Comparison of ENCODE assay signal across 30 cellular contexts in the genomic region with DNA sequence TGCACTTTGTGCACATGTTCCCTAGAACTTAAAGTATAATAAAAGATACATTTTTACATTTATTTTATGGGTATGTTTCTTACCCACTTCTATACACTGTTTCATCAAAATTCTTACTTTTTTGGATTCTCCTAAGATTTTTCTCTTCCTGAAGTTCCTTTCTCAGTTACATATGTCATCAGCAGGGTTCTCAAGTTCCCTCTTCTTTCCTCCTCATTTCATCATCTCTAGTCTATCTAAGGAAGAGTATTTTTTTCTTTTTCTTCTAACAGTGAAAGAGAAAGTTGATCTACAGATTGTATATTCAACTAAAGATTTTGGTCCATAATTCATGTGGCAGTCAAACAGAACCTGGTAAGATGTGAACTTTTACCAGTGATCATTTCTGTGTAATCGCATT. TPM values are rescaled to one million over a fixed set of nuclear protein-coding genes. Genes with fewer than 3 reads are reported as not detected.
"Had no signal": no experiment of that assay in that cellular context is flagged by ENCODE, and none has a peak within 500 bp of the region (broad histone marks: within the 10 kb centered on the region; RNA-seq: fewer than 3 reads in every experiment).

No MANE protein-coding gene starts in this region.

- H3K27ac ChIP-seq: breast epithelium, KMS-11, RWPE1, SJCRH30, VCaP had no signal

- H3K9me3 Mint-ChIP-seq: activated CD4-positive, alpha-beta memory T cell treated with anti-CD3 and anti-CD28 coated beads, Interleukin-2, amount 10 ng/mL, durations not matched to agents 7 days and 5 days; activated naive CD4-positive, alpha-beta T cell treated with anti-CD3 and anti-CD28 coated beads for 36 hours; activated T-helper 17 cell treated with anti-CD3 and anti-CD28 coated beads, Interleukin-2, amount 50 U/mL, for 72 hours had no signal

- H3K27ac Mint-ChIP-seq: activated CD4-positive, alpha-beta memory T cell treated with anti-CD3 and anti-CD28 coated beads, Interleukin-2, amount 10 ng/mL, durations not matched to agents 7 days and 5 days; activated naive CD4-positive, alpha-beta T cell treated with anti-CD3 and anti-CD28 coated beads for 36 hours; activated naive CD8-positive, alpha-beta T cell; activated T-helper 17 cell treated with anti-CD3 and anti-CD28 coated beads, Interleukin-2, amount 50 U/mL, for 72 hours had no signal

- H3K4me3 Mint-ChIP-seq: activated CD4-positive, alpha-beta memory T cell treated with anti-CD3 and anti-CD28 coated beads, Interleukin-2, amount 10 ng/mL, durations not matched to agents 7 days and 5 days; activated naive CD4-positive, alpha-beta T cell treated with anti-CD3 and anti-CD28 coated beads for 36 hours; activated naive CD8-positive, alpha-beta T cell; activated T-helper 17 cell treated with anti-CD3 and anti-CD28 coated beads, Interleukin-2, amount 50 U/mL, for 72 hours had no signal

- H3K4me1 Mint-ChIP-seq: activated CD4-positive, alpha-beta memory T cell treated with anti-CD3 and anti-CD28 coated beads, Interleukin-2, amount 10 ng/mL, durations not matched to agents 7 days and 5 days; activated T-helper 17 cell treated with anti-CD3 and anti-CD28 coated beads, Interleukin-2, amount 50 U/mL, for 72 hours had no signal

- H3K9me3 ChIP-seq: breast epithelium, SJCRH30, SK-N-SH had no signal

- H3K27me3 Mint-ChIP-seq: activated CD4-positive, alpha-beta memory T cell treated with anti-CD3 and anti-CD28 coated beads, Interleukin-2, amount 10 ng/mL, durations not matched to agents 7 days and 5 days had no signal

- H3K36me3 Mint-ChIP-seq: activated naive CD8-positive, alpha-beta T cell had no signal

- DNase-seq: activated CD4-positive, alpha-beta memory T cell treated with anti-CD3 and anti-CD28 coated beads, Interleukin-2, amount 10 ng/mL, durations not matched to agents 7 days and 5 days; activated CD4-positive, alpha-beta T cell treated with anti-CD3 and anti-CD28 coated beads, Interleukin-2, amount 50 U/mL, for 1 hour; activated CD4-positive, CD25-positive, alpha-beta regulatory T cell; activated gamma-delta T cell; activated naive CD4-positive, alpha-beta T cell treated with anti-CD3 and anti-CD28 coated beads for 36 hours; activated T-cell treated with anti-CD3 and anti-CD28 coated beads for 4 hours; activated T-cell treated with anti-CD3 and anti-CD28 coated beads, Interleukin-2, amount 50 U/mL, for 48 hours; anterior cingulate cortex; caudate nucleus; NCI-H1092; NCI-H1417; NCI-H1930; NCI-H2171; NCI-H226; NCI-H526; NCI-H774; Right ventricle myocardium superior; SJCRH30; SK-N-SH; T-helper 1 cell had no signal

- H3K4me1 ChIP-seq: breast epithelium, SJCRH30 had no signal

- H3K4me3 ChIP-seq: breast epithelium, SJCRH30 had no signal

- H3K36me3 ChIP-seq: breast epithelium, SJCRH30 had no signal

- H3K27me3 ChIP-seq: breast epithelium, SJCRH30 had no signal

RNA-seq across cellular contexts. Expression of gene CYYR1, which starts 41.2 kb away (rescaled TPM):
- total RNA-seq: activated CD4-positive, alpha-beta memory T cell treated with anti-CD3 and anti-CD28 coated beads, Interleukin-2, amount 10 ng/mL, durations not matched to agents 7 days and 5 days; activated CD8-positive, alpha-beta memory T cell treated with anti-CD3 and anti-CD28 coated beads for 36 hours; activated naive CD4-positive, alpha-beta T cell treated with anti-CD3 and anti-CD28 coated beads for 36 hours; activated T-helper 17 cell treated with anti-CD3 and anti-CD28 coated beads, Interleukin-2, amount 50 U/mL, for 72 hours; MCF 10A; OCI-LY7; T-helper 2 cell treated with Interferon-gamma antibody and Interleukin-4, amounts not matched to agents 100 ng/mL and 5 ng/mL, for 36 hours had no signal
